ENCODE assay signal across 8 cellular contexts in the genomic region with DNA sequence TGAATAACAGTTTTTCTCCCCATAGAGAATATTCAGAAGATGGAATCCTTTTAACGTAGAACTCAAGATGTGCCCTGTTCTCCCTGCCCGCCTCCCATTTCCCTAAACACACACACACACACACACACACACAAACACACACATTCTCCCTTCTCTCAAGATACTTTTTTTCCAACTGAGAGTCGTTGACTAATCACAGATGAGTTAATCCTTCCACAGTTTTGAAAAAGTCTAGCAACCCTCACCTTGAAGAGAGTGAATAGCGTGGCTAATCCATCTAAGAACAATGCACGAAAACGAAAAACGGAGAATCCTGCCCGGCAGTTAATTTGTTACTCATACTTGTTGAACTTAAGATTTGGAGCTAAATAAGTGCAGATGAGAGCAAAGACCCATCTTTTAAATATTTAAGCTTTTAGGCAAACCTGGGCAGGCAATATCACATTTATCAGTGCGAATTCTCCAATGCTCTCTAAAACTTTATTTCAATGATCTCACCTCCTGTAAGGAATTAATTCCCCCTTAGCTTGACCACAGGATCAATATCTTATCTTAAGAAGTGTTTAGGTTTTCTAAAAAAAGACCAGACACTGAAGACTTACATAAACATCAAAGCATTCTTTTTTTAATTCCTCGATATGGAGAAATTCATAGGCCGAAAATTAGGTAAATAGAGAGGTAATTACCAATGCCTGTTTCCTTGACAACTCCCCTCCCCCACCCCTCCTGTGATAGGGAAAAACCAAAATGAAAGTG.
DNase-seq lines count a peak whose midpoint lies in the region; TF ChIP-seq lines count a peak whose summit lies in the region.

No MANE protein-coding gene starts in this region.

- H3K4me2 ChIP-seq in SU-DHL-6 (ENCODE audit: low read depth, low read length, poor library complexity, severe bottlenecking) (peak overlapping the region; percentile 81), parathyroid adenoma (ENCODE audit: low read length) (peak overlapping the region; percentile 45)

- no peaks in the 10 kb centered on the region for H3K9me2 ChIP-seq in SU-DHL-6 (replicated peaks; ENCODE audit: insufficient read depth, low read length)

- no peaks in the 10 kb centered on the region for H3K4me1 ChIP-seq in parathyroid adenoma

- no peaks in the 10 kb centered on the region for H4K20me1 ChIP-seq in SU-DHL-6 (ENCODE audit: low read depth, low read length)

- peak overlapping the region; percentile 95 for H2AFZ ChIP-seq in SU-DHL-6 (ENCODE audit: low read depth, low read length, severe bottlenecking)
- H2AFZ ChIP-seq in parathyroid adenoma: no peak overlapping the region

- H3K27me3 ChIP-seq in SU-DHL-6 (ENCODE audit: low read length): no peaks in the 10 kb centered on the region
- H3K27me3 ChIP-seq in parathyroid adenoma (ENCODE audit: control insufficient read depth, insufficient read depth, low read length): no peaks in the 10 kb centered on the region

- no peak overlapping the region for H3K27ac ChIP-seq in SU-DHL-6 (ENCODE audit: low read depth, low read length)
- no peak overlapping the region for H3K27ac ChIP-seq in parathyroid adenoma

- no peaks in the 10 kb centered on the region for H3F3A ChIP-seq in SU-DHL-6 (ENCODE audit: insufficient read depth)

- H3K27me3 Mint-ChIP-seq in activated naive CD4-positive, alpha-beta T cell treated with anti-CD3 and anti-CD28 coated beads, Interleukin-2, amount 50 U/mL, for 24 hours: peaks cover 2% of the 10 kb centered on the region

- TF ChIP-seq CTCF in SU-DHL-6 (IDR thresholded peaks at IDR 0.05; ENCODE audit: insufficient read depth, low read length, poor library complexity, severe bottlenecking): no peak
- no peak for TF ChIP-seq CTCF in parathyroid adenoma (IDR thresholded peaks at IDR 0.05)

- H3K36me3 ChIP-seq in SU-DHL-6 (ENCODE audit: low read length): no peaks in the 10 kb centered on the region
- no peaks in the 10 kb centered on the region for H3K36me3 ChIP-seq in parathyroid adenoma (ENCODE audit: control insufficient read depth, insufficient read depth, low read length)

- H3K27ac Mint-ChIP-seq in activated naive CD4-positive, alpha-beta T cell treated with anti-CD3 and anti-CD28 coated beads, Interleukin-2, amount 50 U/mL, for 24 hours: peak overlapping the region; percentile 38

- peaks cover 19% of the 10 kb centered on the region for H3K4me1 Mint-ChIP-seq in activated naive CD4-positive, alpha-beta T cell treated with anti-CD3 and anti-CD28 coated beads, Interleukin-2, amount 50 U/mL, for 24 hours

- no peak for DNase-seq in activated naive CD4-positive, alpha-beta T cell (lab: John Stamatoyannopoulos, UW)
- DNase-seq in fibroblast of peridontal ligament (ENCODE audit: extremely low read depth) (peak; percentile 65), OCI-M2 (lab: John Stamatoyannopoulos, UW; ENCODE audit: unreplicated experiment) (no peak), DMS114 treated with DMSO at 0.1 percent for 48 hours (lab: John Stamatoyannopoulos, UW; ENCODE audit: unreplicated experiment) (no peak)
- DNase-seq in stimulated activated CD8-positive, alpha-beta memory T cell treated with anti-CD3 and anti-CD28 coated beads, Interleukin-4, amount 100 ng/mL, for 48 hours: no peak

- peak overlapping the region; percentile 43; the same call in 1 of the 2 replicates for H3K9ac ChIP-seq in SU-DHL-6 (ENCODE audit: low read length)
- no peak overlapping the region for H3K9ac ChIP-seq in parathyroid adenoma

- H3K36me3 Mint-ChIP-seq in activated naive CD4-positive, alpha-beta T cell treated with anti-CD3 and anti-CD28 coated beads, Interleukin-2, amount 50 U/mL, for 24 hours: no peaks in the 10 kb centered on the region

- H3K4me3 Mint-ChIP-seq in activated naive CD4-positive, alpha-beta T cell treated with anti-CD3 and anti-CD28 coated beads, Interleukin-2, amount 50 U/mL, for 24 hours: peak overlapping the region; percentile 89

- H3K79me2 ChIP-seq in SU-DHL-6 (ENCODE audit: insufficient read depth, low read length) (no peaks in the 10 kb centered on the region), parathyroid adenoma (no peaks in the 10 kb centered on the region)

- H3K4me3 ChIP-seq in SU-DHL-6 (ENCODE audit: insufficient read depth, low read length, poor library complexity, severe bottlenecking) (peak overlapping the region; percentile 61), parathyroid adenoma (ENCODE audit: low read depth, low read length) (peak overlapping the region; percentile 39)

- no peaks in the 10 kb centered on the region for H3K9me3 ChIP-seq in SU-DHL-6 (ENCODE audit: insufficient read depth, low read length)
- no peaks in the 10 kb centered on the region for H3K9me3 ChIP-seq in parathyroid adenoma (ENCODE audit: control insufficient read depth, low read length)

- no peaks in the 10 kb centered on the region for H3K9me3 Mint-ChIP-seq in activated naive CD4-positive, alpha-beta T cell treated with anti-CD3 and anti-CD28 coated beads, Interleukin-2, amount 50 U/mL, for 24 hours
